1 cellular context compared by ENCODE assay signal in the genomic region with DNA sequence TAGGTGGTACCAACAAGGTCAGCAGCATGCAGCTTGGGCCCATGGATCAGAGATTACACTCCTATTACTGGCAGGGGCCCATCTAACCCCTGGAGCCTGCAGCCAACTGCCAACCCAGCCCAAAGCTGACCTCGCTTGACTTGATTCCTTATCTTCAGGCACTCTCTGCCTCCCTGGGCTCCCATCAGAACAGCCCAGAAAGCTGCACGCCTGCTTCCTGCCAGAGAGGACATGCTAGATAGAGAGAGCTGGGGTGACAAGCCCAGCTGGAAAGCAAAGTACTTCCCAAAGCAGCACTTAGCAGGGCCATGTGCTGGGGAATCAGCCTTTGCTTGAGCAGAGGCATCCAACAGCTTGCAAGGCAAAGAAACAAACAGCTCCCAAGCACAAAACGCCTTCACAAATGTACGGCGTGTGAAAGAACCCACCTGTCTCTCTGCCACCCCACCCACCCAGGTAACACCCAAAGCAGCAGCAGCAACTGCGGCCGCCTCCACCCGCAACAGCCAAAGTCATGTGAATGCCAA.
A peak's percentile ranks its signal among the peaks of the same experiment; 100 is the strongest.
TF ChIP-seq lines count a peak whose summit lies in the region.

No MANE protein-coding gene starts in this region.

TF ChIP-seq in K562, 482 proteins besides CTCF, POLR2A, EP300 and RAD21 (continued from another document and continues in another):
- TF ChIP-seq ARID4B (CRISPR knock-in tag; IDR thresholded peaks at IDR 0.05) (no peak), LEF1 (IDR thresholded peaks at IDR 0.05) (peak; percentile 83), ZNF699 (CRISPR knock-in tag; IDR thresholded peaks at IDR 0.05; ENCODE audit: insufficient replicate concordance) (no peak), CBX1 (IDR thresholded peaks at IDR 0.05; ENCODE audit: low read depth) (no peak), KHSRP (IDR thresholded peaks at IDR 0.05) (peak; percentile 50; the same call in 1 of the 2 replicates), HDAC8 (tag; IDR thresholded peaks at IDR 0.05) (peak; percentile 71; the same call in 1 of the 2 replicates), CAMTA2 (CRISPR knock-in tag; conservative IDR thresholded peaks at IDR 0.05) (no peak), TCF3 (CRISPR knock-in tag; IDR thresholded peaks at IDR 0.05) (peak; percentile 96), U2AF2 (optimal IDR thresholded peaks at IDR 0.05; ENCODE audit: low read depth, low read length) (no peak), CBFA2T2 (conservative IDR thresholded peaks at IDR 0.05) (peak; percentile 99), RBM14 (IDR thresholded peaks at IDR 0.05; ENCODE audit: borderline replicate concordance, insufficient read depth, low read depth, low read length) (no peak), HCFC1 (IDR thresholded peaks at IDR 0.05; ENCODE audit: low read depth, low read length) (no peak), RNF2 (IDR thresholded peaks at IDR 0.05) (peak; percentile 91; the same call in 1 of the 2 replicates), NONO (IDR thresholded peaks at IDR 0.05; ENCODE audit: low read depth in 2 of 2, low read length in 1 of 2) (no peak), BRD9 (IDR thresholded peaks at IDR 0.05; ENCODE audit: low read depth, partially characterized antibody) (no peak), ZBED1 (IDR thresholded peaks at IDR 0.05) (no peak; the same call in 1 of the 2 replicates), KLF6 (CRISPR knock-in tag; IDR thresholded peaks at IDR 0.05; ENCODE audit: borderline replicate concordance) (no peak), ARID1B (IDR thresholded peaks at IDR 0.05) (peak; percentile 95), TFAM (CRISPR knock-in tag; conservative IDR thresholded peaks at IDR 0.05) (no peak), EZH2 (IDR thresholded peaks at IDR 0.05; ENCODE audit: borderline replicate concordance, low read depth, low read length) (no peak), CHD1 (IDR thresholded peaks at IDR 0.05; ENCODE audit: low read length) (no peak), ZNF696 (CRISPR knock-in tag; conservative IDR thresholded peaks at IDR 0.05) (no peak), ZNF316 (IDR thresholded peaks at IDR 0.05) (no peak), CBX2 (IDR thresholded peaks at IDR 0.05; ENCODE audit: insufficient read depth, low read length, poor library complexity, severe bottlenecking) (no peak), ZNF217 (CRISPR knock-in tag; IDR thresholded peaks at IDR 0.05) (no peak), RBFOX2 (IDR thresholded peaks at IDR 0.05; ENCODE audit: low read depth, low read length) (peak; percentile 48), ZNF785 (CRISPR knock-in tag; IDR thresholded peaks at IDR 0.05) (no peak), GABPB1 (CRISPR knock-in tag; IDR thresholded peaks at IDR 0.05) (no peak), ZNF165 (CRISPR knock-in tag; IDR thresholded peaks at IDR 0.05; ENCODE audit: borderline replicate concordance) (no peak), NCOA6 (IDR thresholded peaks at IDR 0.05) (no peak), XRCC4 (IDR thresholded peaks at IDR 0.05; ENCODE audit: extremely low read depth, insufficient read depth, insufficient read length) (no peak), TEAD2 (tag; IDR thresholded peaks at IDR 0.05) (no peak), TAF1 (IDR thresholded peaks at IDR 0.05; ENCODE audit: control insufficient read depth, extremely low read depth, insufficient read depth, low read length, severe bottlenecking) (peak; percentile 72), PTRF (tag; IDR thresholded peaks at IDR 0.05) (no peak), MAZ (CRISPR knock-in tag; conservative IDR thresholded peaks at IDR 0.05 in 1 of 2, IDR thresholded peaks at IDR 0.05 in 1 of 2) (peak; percentile 28 to 52; a peak in 1 of 4 replicates), HMG20B (CRISPR knock-in tag; IDR thresholded peaks at IDR 0.05) (no peak), ZNF134 (CRISPR knock-in tag; conservative IDR thresholded peaks at IDR 0.05) (no peak), CEBPG (CRISPR knock-in tag; IDR thresholded peaks at IDR 0.05) (no peak), CEBPG (tag; conservative IDR thresholded peaks at IDR 0.05 in 1 of 2, IDR thresholded peaks at IDR 0.05 in 1 of 2) (no peak), IRF1 (CRISPR knock-in tag; IDR thresholded peaks at IDR 0.05; ENCODE audit: borderline replicate concordance) (no peak), CREM (IDR thresholded peaks at IDR 0.05; ENCODE audit: low read depth) (peak; percentile 62; the same call in 1 of the 2 replicates), SNIP1 (IDR thresholded peaks at IDR 0.05; ENCODE audit: low read depth) (no peak), TBP (optimal IDR thresholded peaks at IDR 0.05; ENCODE audit: low read depth, low read length) (no peak)
- TF ChIP-seq, protein P1, sequence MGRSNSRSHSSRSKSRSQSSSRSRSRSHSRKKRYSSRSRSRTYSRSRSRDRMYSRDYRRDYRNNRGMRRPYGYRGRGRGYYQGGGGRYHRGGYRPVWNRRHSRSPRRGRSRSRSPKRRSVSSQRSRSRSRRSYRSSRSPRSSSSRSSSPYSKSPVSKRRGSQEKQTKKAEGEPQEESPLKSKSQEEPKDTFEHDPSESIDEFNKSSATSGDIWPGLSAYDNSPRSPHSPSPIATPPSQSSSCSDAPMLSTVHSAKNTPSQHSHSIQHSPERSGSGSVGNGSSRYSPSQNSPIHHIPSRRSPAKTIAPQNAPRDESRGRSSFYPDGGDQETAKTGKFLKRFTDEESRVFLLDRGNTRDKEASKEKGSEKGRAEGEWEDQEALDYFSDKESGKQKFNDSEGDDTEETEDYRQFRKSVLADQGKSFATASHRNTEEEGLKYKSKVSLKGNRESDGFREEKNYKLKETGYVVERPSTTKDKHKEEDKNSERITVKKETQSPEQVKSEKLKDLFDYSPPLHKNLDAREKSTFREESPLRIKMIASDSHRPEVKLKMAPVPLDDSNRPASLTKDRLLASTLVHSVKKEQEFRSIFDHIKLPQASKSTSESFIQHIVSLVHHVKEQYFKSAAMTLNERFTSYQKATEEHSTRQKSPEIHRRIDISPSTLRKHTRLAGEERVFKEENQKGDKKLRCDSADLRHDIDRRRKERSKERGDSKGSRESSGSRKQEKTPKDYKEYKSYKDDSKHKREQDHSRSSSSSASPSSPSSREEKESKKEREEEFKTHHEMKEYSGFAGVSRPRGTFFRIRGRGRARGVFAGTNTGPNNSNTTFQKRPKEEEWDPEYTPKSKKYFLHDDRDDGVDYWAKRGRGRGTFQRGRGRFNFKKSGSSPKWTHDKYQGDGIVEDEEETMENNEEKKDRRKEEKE (IDR thresholded peaks at IDR 0.05; ENCODE audit: borderline replicate concordance in 1 of 2, control insufficient read depth in 1 of 2, low read depth in 2 of 2, low read length in 1 of 2): peak in 1 of 2 experiments; percentile 80; a peak in 1 of 4 replicates
- TF ChIP-seq, protein P2, sequence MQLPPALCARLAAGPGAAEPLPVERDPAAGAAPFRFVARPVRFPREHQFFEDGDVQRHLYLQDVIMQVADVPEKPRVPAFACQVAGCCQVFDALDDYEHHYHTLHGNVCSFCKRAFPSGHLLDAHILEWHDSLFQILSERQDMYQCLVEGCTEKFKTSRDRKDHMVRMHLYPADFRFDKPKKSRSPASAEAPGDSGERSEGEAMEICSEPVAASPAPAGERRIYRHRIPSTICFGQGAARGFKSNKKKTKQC (CRISPR knock-in tag; IDR thresholded peaks at IDR 0.05): no peak
- TF ChIP-seq, protein P3, sequence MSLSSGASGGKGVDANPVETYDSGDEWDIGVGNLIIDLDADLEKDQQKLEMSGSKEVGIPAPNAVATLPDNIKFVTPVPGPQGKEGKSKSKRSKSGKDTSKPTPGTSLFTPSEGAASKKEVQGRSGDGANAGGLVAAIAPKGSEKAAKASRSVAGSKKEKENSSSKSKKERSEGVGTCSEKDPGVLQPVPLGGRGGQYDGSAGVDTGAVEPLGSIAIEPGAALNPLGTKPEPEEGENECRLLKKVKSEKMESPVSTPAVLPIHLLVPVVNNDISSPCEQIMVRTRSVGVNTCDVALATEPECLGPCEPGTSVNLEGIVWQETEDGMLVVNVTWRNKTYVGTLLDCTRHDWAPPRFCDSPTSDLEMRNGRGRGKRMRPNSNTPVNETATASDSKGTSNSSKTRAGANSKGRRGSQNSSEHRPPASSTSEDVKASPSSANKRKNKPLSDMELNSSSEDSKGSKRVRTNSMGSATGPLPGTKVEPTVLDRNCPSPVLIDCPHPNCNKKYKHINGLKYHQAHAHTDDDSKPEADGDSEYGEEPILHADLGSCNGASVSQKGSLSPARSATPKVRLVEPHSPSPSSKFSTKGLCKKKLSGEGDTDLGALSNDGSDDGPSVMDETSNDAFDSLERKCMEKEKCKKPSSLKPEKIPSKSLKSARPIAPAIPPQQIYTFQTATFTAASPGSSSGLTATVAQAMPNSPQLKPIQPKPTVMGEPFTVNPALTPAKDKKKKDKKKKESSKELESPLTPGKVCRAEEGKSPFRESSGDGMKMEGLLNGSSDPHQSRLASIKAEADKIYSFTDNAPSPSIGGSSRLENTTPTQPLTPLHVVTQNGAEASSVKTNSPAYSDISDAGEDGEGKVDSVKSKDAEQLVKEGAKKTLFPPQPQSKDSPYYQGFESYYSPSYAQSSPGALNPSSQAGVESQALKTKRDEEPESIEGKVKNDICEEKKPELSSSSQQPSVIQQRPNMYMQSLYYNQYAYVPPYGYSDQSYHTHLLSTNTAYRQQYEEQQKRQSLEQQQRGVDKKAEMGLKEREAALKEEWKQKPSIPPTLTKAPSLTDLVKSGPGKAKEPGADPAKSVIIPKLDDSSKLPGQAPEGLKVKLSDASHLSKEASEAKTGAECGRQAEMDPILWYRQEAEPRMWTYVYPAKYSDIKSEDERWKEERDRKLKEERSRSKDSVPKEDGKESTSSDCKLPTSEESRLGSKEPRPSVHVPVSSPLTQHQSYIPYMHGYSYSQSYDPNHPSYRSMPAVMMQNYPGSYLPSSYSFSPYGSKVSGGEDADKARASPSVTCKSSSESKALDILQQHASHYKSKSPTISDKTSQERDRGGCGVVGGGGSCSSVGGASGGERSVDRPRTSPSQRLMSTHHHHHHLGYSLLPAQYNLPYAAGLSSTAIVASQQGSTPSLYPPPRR (CRISPR knock-in tag; IDR thresholded peaks at IDR 0.05; ENCODE audit: borderline replicate concordance): no peak
- TF ChIP-seq, protein P4, sequence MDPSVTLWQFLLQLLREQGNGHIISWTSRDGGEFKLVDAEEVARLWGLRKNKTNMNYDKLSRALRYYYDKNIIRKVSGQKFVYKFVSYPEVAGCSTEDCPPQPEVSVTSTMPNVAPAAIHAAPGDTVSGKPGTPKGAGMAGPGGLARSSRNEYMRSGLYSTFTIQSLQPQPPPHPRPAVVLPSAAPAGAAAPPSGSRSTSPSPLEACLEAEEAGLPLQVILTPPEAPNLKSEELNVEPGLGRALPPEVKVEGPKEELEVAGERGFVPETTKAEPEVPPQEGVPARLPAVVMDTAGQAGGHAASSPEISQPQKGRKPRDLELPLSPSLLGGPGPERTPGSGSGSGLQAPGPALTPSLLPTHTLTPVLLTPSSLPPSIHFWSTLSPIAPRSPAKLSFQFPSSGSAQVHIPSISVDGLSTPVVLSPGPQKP (CRISPR knock-in tag; IDR thresholded peaks at IDR 0.05): no peak
- TF ChIP-seq, protein P5, sequence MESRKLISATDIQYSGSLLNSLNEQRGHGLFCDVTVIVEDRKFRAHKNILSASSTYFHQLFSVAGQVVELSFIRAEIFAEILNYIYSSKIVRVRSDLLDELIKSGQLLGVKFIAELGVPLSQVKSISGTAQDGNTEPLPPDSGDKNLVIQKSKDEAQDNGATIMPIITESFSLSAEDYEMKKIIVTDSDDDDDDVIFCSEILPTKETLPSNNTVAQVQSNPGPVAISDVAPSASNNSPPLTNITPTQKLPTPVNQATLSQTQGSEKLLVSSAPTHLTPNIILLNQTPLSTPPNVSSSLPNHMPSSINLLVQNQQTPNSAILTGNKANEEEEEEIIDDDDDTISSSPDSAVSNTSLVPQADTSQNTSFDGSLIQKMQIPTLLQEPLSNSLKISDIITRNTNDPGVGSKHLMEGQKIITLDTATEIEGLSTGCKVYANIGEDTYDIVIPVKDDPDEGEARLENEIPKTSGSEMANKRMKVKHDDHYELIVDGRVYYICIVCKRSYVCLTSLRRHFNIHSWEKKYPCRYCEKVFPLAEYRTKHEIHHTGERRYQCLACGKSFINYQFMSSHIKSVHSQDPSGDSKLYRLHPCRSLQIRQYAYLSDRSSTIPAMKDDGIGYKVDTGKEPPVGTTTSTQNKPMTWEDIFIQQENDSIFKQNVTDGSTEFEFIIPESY (CRISPR knock-in tag; IDR thresholded peaks at IDR 0.05): no peak
- TF ChIP-seq, protein P6, sequence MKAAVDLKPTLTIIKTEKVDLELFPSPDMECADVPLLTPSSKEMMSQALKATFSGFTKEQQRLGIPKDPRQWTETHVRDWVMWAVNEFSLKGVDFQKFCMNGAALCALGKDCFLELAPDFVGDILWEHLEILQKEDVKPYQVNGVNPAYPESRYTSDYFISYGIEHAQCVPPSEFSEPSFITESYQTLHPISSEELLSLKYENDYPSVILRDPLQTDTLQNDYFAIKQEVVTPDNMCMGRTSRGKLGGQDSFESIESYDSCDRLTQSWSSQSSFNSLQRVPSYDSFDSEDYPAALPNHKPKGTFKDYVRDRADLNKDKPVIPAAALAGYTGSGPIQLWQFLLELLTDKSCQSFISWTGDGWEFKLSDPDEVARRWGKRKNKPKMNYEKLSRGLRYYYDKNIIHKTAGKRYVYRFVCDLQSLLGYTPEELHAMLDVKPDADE (conservative IDR thresholded peaks at IDR 0.05; ENCODE audit: control insufficient read depth, low read depth, low read length): peak; percentile 95
